In genomic region chr6:84685983-84686584, GRCh38 we compare ENCODE assay signal across 1 cellular context.
TF ChIP-seq lines count a peak whose summit lies in the region.

No MANE protein-coding gene starts in this region.

TF ChIP-seq in H1, 55 proteins besides CTCF, POLR2A, EP300 and RAD21 (continued from another document):
- no peak for TF ChIP-seq CHD7 (IDR thresholded peaks at IDR 0.05; ENCODE audit: insufficient replicate concordance, low read length)
